ENCODE assay signal across 8 cellular contexts in genomic region chr12:3073438-3074255, GRCh38. TPM values are rescaled to one million over a fixed set of nuclear protein-coding genes. Genes with fewer than 3 reads are reported as not detected.
DNase-seq lines count a peak whose midpoint lies in the region; ATAC-seq, FAIRE-seq and TF ChIP-seq lines count a peak whose summit lies in the region.

No MANE protein-coding gene starts in this region.

- ATAC-seq in HG03196 (IDR thresholded peaks at IDR 0.05; ENCODE audit: unreplicated experiment), result no peak

- H3K27me3 ChIP-seq in NT2/D1 (ENCODE audit: insufficient read depth, insufficient read length), result peaks cover 26% of the 10 kb centered on the region

- no peak overlapping the region for H3K9ac ChIP-seq in NT2/D1 (ENCODE audit: insufficient read length, low read depth)

- H3K4me3 ChIP-seq in NT2/D1 (ENCODE audit: insufficient read length, low read depth) (no peak overlapping the region), epithelial cell of esophagus (ENCODE audit: low read length) (no peak overlapping the region)

- H3K36me3 ChIP-seq in NT2/D1 (ENCODE audit: insufficient read depth, insufficient read length, low read length), result no peaks in the 10 kb centered on the region

- H3K9me3 ChIP-seq in NT2/D1 (ENCODE audit: insufficient read depth, low read length), result no peaks in the 10 kb centered on the region

- FAIRE-seq in G401.6 (lab: Jason Lieb, UNC), result peak; percentile 87

- DNase-seq in HPDE6-E6E7 (ENCODE audit: extremely low spot score), result peak; percentile 89
- DNase-seq in NT2/D1 (ENCODE audit: low read depth, low spot score), result peak; percentile 98
- DNase-seq in activated CD8-positive, alpha-beta memory T cell treated with anti-CD3 and anti-CD28 coated beads, Interleukin-2, amount 50 U/mL, for 4 hours, result peak; percentile 86
- peak; percentile 87 for DNase-seq in epithelial cell of esophagus (ENCODE audit: low read depth)
- peak; percentile 88 for DNase-seq in mucosa of gallbladder (ENCODE audit: low spot score)
- peak; percentile 91 for DNase-seq in stimulated activated CD8-positive, alpha-beta memory T cell treated with anti-CD3 and anti-CD28 coated beads, Interleukin-4, amount 100 ng/mL, for 48 hours

- peaks cover 16% of the 10 kb centered on the region for H3K4me1 ChIP-seq in NT2/D1 (ENCODE audit: insufficient read depth, insufficient read length)

- TF ChIP-seq CTCF in epithelial cell of esophagus (IDR thresholded peaks at IDR 0.05; ENCODE audit: insufficient read depth, low read depth, low read length, missing control alignments), result peak; percentile 99

RNA-seq across cellular contexts. Expression of gene TSPAN9, which starts 3.5 kb away (rescaled TPM):
- total RNA-seq in mucosa of gallbladder, result 38.7 TPM
